Comparison of ENCODE assay signal across 16 cellular contexts in genomic region chr4:139942284-139942683, GRCh38.
"Had no signal": no experiment of that assay in that cellular context is flagged by ENCODE, and none has a peak within 500 bp of the region (broad histone marks: within the 10 kb centered on the region; RNA-seq: fewer than 3 reads in every experiment).

No MANE protein-coding gene starts in this region.

- H3K4me3 ChIP-seq: left lung, pancreas, thyroid gland had no signal

- H3K27ac Mint-ChIP-seq: activated naive CD8-positive, alpha-beta T cell treated with anti-CD3 and anti-CD28 coated beads, Interleukin-2, amount 10 ng/mL, durations not matched to agents 7 days and 5 days; activated T-helper 1 cell treated with anti-CD3 and anti-CD28 coated beads, Interleukin-12 subunit alpha, Interleukin-12 subunit beta, Interleukin-2, Interleukin-4 antibody, amounts not matched to agents 30 ng/mL and 10 ng/mL and 1 ng/mL, durations not matched to agents 14 hours and 24 hours and 36 hours; stimulated activated memory B cell treated with anti-CD40 and anti-IgM and Interleukin-4, amounts not matched to agents 10 μg/mL and 1 μg/mL and 100 μg/mL, for 72 hours had no signal

- ATAC-seq: left lung; stimulated activated memory B cell treated with anti-CD40 and anti-IgM and Interleukin-4, amounts not matched to agents 10 μg/mL and 1 μg/mL and 100 μg/mL, for 72 hours had no signal

- H3K36me3 ChIP-seq: brain microvascular endothelial cell, left lung, pancreas, thyroid gland had no signal

- H3K9me3 Mint-ChIP-seq: activated naive CD8-positive, alpha-beta T cell treated with anti-CD3 and anti-CD28 coated beads, Interleukin-2, amount 10 ng/mL, durations not matched to agents 7 days and 5 days; activated T-helper 1 cell treated with anti-CD3 and anti-CD28 coated beads, Interleukin-12 subunit alpha, Interleukin-12 subunit beta, Interleukin-2, Interleukin-4 antibody, amounts not matched to agents 30 ng/mL and 10 ng/mL and 1 ng/mL, durations not matched to agents 14 hours and 24 hours and 36 hours; stimulated activated memory B cell treated with anti-CD40 and anti-IgM and Interleukin-4, amounts not matched to agents 10 μg/mL and 1 μg/mL and 100 μg/mL, for 72 hours had no signal

- H3K27me3 ChIP-seq: brain microvascular endothelial cell, left lung, pancreas, thyroid gland had no signal

- H3K36me3 Mint-ChIP-seq: stimulated activated memory B cell treated with anti-CD40 and anti-IgM and Interleukin-4, amounts not matched to agents 10 μg/mL and 1 μg/mL and 100 μg/mL, for 72 hours had no signal

- H3K27me3 Mint-ChIP-seq: activated naive CD8-positive, alpha-beta T cell treated with anti-CD3 and anti-CD28 coated beads, Interleukin-2, amount 10 ng/mL, durations not matched to agents 7 days and 5 days had no signal

- H3K9me3 ChIP-seq: left lung, pancreas, thyroid gland had no signal

- DNase-seq: activated CD4-positive, CD25-positive, alpha-beta regulatory T cell treated with anti-CD3 and anti-CD28 coated beads, Interleukin-2, amount 50 U/mL, for 72 hours; activated naive CD4-positive, alpha-beta T cell; activated naive CD8-positive, alpha-beta T cell treated with anti-CD3 and anti-CD28 coated beads, Interleukin-2, amount 10 ng/mL, durations not matched to agents 7 days and 5 days; anterior cingulate cortex; brain microvascular endothelial cell; cerebellar nuclear complex; effector CD8-positive, alpha-beta T cell; foreskin melanocyte; left lung; mesendoderm; pancreas; stimulated activated CD4-positive, alpha-beta T cell treated with anti-CD3 and anti-CD28 coated beads, Interleukin-2, amount 100 ng/mL, for 48 hours; T-helper 2 cell; thyroid gland had no signal

- H3K4me3 Mint-ChIP-seq: activated naive CD8-positive, alpha-beta T cell treated with anti-CD3 and anti-CD28 coated beads, Interleukin-2, amount 10 ng/mL, durations not matched to agents 7 days and 5 days; activated T-helper 1 cell treated with anti-CD3 and anti-CD28 coated beads, Interleukin-12 subunit alpha, Interleukin-12 subunit beta, Interleukin-2, Interleukin-4 antibody, amounts not matched to agents 30 ng/mL and 10 ng/mL and 1 ng/mL, durations not matched to agents 14 hours and 24 hours and 36 hours; stimulated activated memory B cell treated with anti-CD40 and anti-IgM and Interleukin-4, amounts not matched to agents 10 μg/mL and 1 μg/mL and 100 μg/mL, for 72 hours had no signal
